ENCODE assay signal across 3 cellular contexts in the genomic region with DNA sequence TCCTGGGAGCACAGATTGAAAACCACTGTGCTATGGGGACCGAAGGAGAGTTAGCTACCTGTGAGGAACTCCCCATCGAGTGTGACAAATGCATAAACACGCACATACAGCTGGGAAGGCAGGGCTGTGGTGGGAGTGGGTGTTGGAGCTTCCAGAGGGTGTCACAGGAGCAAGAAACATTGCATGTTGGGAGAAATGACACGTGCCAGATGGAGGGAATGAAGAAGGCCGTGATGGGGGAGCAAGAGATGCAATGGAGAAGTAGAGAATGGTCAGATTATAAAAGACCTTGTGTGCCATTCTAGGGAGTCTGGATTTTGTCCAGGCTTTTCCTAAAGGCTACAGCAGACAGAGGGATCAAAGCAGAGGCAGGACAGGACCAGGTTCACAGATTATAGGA.
A peak's percentile ranks its signal among the peaks of the same experiment; 100 is the strongest.
TF ChIP-seq lines count a peak whose summit lies in the region.

No MANE protein-coding gene starts in this region.

TF ChIP-seq in SK-N-SH treated with all-trans-retinoic acid at 6 μM for 48 hours, 23 proteins besides CTCF, POLR2A, EP300 and RAD21:
- peak; percentile 67; the same call in 1 of the 2 replicates for TF ChIP-seq ZNF70 (CRISPR knock-in tag; IDR thresholded peaks at IDR 0.05)
- TF ChIP-seq, protein P1, sequence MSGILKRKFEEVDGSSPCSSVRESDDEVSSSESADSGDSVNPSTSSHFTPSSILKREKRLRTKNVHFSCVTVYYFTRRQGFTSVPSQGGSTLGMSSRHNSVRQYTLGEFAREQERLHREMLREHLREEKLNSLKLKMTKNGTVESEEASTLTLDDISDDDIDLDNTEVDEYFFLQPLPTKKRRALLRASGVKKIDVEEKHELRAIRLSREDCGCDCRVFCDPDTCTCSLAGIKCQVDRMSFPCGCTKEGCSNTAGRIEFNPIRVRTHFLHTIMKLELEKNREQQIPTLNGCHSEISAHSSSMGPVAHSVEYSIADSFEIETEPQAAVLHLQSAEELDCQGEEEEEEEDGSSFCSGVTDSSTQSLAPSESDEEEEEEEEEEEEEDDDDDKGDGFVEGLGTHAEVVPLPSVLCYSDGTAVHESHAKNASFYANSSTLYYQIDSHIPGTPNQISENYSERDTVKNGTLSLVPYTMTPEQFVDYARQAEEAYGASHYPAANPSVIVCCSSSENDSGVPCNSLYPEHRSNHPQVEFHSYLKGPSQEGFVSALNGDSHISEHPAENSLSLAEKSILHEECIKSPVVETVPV (CRISPR knock-in tag; IDR thresholded peaks at IDR 0.05), result no peak
- TF ChIP-seq, protein P2, sequence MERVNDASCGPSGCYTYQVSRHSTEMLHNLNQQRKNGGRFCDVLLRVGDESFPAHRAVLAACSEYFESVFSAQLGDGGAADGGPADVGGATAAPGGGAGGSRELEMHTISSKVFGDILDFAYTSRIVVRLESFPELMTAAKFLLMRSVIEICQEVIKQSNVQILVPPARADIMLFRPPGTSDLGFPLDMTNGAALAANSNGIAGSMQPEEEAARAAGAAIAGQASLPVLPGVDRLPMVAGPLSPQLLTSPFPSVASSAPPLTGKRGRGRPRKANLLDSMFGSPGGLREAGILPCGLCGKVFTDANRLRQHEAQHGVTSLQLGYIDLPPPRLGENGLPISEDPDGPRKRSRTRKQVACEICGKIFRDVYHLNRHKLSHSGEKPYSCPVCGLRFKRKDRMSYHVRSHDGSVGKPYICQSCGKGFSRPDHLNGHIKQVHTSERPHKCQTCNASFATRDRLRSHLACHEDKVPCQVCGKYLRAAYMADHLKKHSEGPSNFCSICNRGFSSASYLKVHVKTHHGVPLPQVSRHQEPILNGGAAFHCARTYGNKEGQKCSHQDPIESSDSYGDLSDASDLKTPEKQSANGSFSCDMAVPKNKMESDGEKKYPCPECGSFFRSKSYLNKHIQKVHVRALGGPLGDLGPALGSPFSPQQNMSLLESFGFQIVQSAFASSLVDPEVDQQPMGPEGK (CRISPR knock-in tag; IDR thresholded peaks at IDR 0.05; ENCODE audit: borderline replicate concordance), result no peak

TF ChIP-seq in SK-N-SH, 30 proteins besides CTCF, POLR2A, EP300 and RAD21:
- TF ChIP-seq USF1 (IDR thresholded peaks at IDR 0.05; ENCODE audit: borderline replicate concordance, low read depth) (no peak), NFIC (IDR thresholded peaks at IDR 0.05; ENCODE audit: borderline replicate concordance) (no peak), FOSL2 (IDR thresholded peaks at IDR 0.05; ENCODE audit: borderline replicate concordance, low read depth) (no peak), MEF2A (IDR thresholded peaks at IDR 0.05; ENCODE audit: borderline replicate concordance, low read depth) (no peak), POLR2AphosphoS5 (IDR thresholded peaks at IDR 0.05; ENCODE audit: low read depth, low read length) (no peak)
- TF ChIP-seq, protein P3, sequence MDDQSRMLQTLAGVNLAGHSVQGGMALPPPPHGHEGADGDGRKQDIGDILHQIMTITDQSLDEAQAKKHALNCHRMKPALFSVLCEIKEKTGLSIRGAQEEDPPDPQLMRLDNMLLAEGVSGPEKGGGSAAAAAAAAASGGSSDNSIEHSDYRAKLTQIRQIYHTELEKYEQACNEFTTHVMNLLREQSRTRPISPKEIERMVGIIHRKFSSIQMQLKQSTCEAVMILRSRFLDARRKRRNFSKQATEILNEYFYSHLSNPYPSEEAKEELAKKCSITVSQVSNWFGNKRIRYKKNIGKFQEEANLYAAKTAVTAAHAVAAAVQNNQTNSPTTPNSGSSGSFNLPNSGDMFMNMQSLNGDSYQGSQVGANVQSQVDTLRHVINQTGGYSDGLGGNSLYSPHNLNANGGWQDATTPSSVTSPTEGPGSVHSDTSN (IDR thresholded peaks at IDR 0.05), result no peak
TF ChIP-seq in SK-N-SH: peak in this region for 0.

TF ChIP-seq in K562, 482 proteins besides CTCF, POLR2A, EP300 and RAD21:
- TF ChIP-seq ELK3 (CRISPR knock-in tag; IDR thresholded peaks at IDR 0.05) (no peak), RUNX1 (IDR thresholded peaks at IDR 0.05; ENCODE audit: low read depth) (no peak), RBM22 (IDR thresholded peaks at IDR 0.05; ENCODE audit: low read depth, low read length, poor library complexity, severe bottlenecking) (no peak), CAMTA2 (CRISPR knock-in tag; conservative IDR thresholded peaks at IDR 0.05) (no peak), L3MBTL2 (IDR thresholded peaks at IDR 0.05) (peak; percentile 70; the same call in 1 of the 2 replicates), KLF16 (IDR thresholded peaks at IDR 0.05) (no peak), ZBED1 (IDR thresholded peaks at IDR 0.05) (no peak), KAT2B (IDR thresholded peaks at IDR 0.05; ENCODE audit: low read depth, low read length) (no peak), MTA3 (IDR thresholded peaks at IDR 0.05; ENCODE audit: borderline replicate concordance) (no peak), BCL6 (CRISPR knock-in tag; IDR thresholded peaks at IDR 0.05) (no peak), WHSC1 (IDR thresholded peaks at IDR 0.05; ENCODE audit: low read length) (peak; percentile 95), ZNF184 (CRISPR knock-in tag; IDR thresholded peaks at IDR 0.05) (no peak), SIX5 (IDR thresholded peaks at IDR 0.05; ENCODE audit: borderline replicate concordance in 1 of 2, insufficient read depth in 1 of 2, low read depth in 1 of 2, low read length in 2 of 2) (no peak), REST (CRISPR knock-in tag; IDR thresholded peaks at IDR 0.05; ENCODE audit: low read depth) (no peak), ZNF668 (CRISPR knock-in tag; IDR thresholded peaks at IDR 0.05) (0 out of 2 replicates have a peak, but pooled peaks have one; percentile 17), TAF7 (tag; IDR thresholded peaks at IDR 0.05) (0 out of 2 replicates have a peak, but pooled peaks have one; percentile 35), CBFA2T3 (IDR thresholded peaks at IDR 0.05) (no peak), KDM4B (IDR thresholded peaks at IDR 0.05; ENCODE audit: borderline replicate concordance in 2 of 2, low read depth in 1 of 2) (no peak), ZNF143 (CRISPR knock-in tag; IDR thresholded peaks at IDR 0.05) (no peak), CC2D1A (IDR thresholded peaks at IDR 0.05) (peak; percentile 24; the same call in 1 of the 2 replicates), ZNF174 (CRISPR knock-in tag; IDR thresholded peaks at IDR 0.05) (no peak)
- TF ChIP-seq, protein P4, sequence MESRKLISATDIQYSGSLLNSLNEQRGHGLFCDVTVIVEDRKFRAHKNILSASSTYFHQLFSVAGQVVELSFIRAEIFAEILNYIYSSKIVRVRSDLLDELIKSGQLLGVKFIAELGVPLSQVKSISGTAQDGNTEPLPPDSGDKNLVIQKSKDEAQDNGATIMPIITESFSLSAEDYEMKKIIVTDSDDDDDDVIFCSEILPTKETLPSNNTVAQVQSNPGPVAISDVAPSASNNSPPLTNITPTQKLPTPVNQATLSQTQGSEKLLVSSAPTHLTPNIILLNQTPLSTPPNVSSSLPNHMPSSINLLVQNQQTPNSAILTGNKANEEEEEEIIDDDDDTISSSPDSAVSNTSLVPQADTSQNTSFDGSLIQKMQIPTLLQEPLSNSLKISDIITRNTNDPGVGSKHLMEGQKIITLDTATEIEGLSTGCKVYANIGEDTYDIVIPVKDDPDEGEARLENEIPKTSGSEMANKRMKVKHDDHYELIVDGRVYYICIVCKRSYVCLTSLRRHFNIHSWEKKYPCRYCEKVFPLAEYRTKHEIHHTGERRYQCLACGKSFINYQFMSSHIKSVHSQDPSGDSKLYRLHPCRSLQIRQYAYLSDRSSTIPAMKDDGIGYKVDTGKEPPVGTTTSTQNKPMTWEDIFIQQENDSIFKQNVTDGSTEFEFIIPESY (CRISPR knock-in tag; IDR thresholded peaks at IDR 0.05), result no peak
- TF ChIP-seq, protein P5, sequence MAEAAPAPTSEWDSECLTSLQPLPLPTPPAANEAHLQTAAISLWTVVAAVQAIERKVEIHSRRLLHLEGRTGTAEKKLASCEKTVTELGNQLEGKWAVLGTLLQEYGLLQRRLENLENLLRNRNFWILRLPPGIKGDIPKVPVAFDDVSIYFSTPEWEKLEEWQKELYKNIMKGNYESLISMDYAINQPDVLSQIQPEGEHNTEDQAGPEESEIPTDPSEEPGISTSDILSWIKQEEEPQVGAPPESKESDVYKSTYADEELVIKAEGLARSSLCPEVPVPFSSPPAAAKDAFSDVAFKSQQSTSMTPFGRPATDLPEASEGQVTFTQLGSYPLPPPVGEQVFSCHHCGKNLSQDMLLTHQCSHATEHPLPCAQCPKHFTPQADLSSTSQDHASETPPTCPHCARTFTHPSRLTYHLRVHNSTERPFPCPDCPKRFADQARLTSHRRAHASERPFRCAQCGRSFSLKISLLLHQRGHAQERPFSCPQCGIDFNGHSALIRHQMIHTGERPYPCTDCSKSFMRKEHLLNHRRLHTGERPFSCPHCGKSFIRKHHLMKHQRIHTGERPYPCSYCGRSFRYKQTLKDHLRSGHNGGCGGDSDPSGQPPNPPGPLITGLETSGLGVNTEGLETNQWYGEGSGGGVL (CRISPR knock-in tag; IDR thresholded peaks at IDR 0.05), result no peak
- TF ChIP-seq, protein P6, sequence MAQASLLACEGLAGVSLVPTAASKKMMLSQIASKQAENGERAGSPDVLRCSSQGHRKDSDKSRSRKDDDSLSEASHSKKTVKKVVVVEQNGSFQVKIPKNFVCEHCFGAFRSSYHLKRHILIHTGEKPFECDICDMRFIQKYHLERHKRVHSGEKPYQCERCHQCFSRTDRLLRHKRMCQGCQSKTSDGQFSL (CRISPR knock-in tag; IDR thresholded peaks at IDR 0.05), result 0 out of 2 replicates have a peak, but pooled peaks have one; percentile 16
- TF ChIP-seq, protein P6 (tag; IDR thresholded peaks at IDR 0.05), result no peak
- TF ChIP-seq, protein P7, sequence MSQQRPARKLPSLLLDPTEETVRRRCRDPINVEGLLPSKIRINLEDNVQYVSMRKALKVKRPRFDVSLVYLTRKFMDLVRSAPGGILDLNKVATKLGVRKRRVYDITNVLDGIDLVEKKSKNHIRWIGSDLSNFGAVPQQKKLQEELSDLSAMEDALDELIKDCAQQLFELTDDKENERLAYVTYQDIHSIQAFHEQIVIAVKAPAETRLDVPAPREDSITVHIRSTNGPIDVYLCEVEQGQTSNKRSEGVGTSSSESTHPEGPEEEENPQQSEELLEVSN (IDR thresholded peaks at IDR 0.05; ENCODE audit: borderline replicate concordance in 1 of 2, extremely low read depth in 1 of 2, insufficient read depth in 1 of 2, insufficient read length in 1 of 2, low read depth in 1 of 2, low read length in 1 of 2, poor library complexity in 1 of 2, severe bottlenecking in 1 of 2), result peak; percentile 52 to 86
